Comparison of ENCODE assay signal across 1 cellular context in the genomic region with DNA sequence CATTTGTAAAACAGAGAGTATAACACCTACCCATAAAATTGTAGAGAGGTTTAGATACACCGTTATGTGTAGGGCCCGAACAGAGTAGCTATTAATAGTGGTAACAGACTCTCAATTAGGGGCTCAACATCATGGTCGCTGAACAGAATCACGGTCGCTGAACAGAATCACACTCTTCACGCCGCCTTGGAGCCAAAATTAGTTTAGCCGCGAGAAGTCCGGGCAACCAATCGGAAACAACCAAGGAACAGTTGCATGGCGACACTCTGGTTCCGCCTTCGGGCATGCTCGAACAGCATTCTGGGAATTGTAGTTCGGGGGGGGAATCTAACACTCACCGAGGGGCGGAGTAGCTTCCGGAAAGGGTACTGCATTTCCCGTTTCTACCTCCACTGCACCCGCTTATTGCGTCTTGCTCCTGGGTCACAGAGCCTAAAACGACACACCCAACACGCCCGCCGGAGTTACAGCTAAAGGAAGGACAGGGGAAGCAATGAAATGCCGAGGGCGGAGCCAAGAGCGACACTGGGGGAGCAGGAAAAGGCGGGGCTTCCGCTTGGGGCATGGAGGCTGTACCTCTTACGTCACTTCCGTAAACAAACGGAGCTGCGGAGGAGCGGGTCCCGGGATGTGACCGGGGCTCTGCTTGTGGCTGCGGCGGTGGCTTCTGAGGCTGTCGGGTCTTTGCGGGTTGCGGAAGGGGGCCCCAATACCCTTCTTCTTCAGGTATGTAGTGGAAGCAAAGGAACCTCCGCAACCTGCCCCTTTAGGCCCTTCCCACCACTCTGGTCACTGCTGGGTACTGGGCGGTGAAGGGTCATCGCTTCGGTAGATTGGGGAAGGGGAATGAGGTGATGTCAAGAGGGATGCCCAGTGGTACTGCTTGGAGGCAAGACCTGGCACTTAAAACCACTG.
TF ChIP-seq lines count a peak whose summit lies in the region.

A gene (plus strand): TSS at position 593 of the 915 bp plus-strand sequence. CDS start 2,352 bp downstream, outside the sequence.

TF ChIP-seq in K562, 482 proteins besides CTCF, POLR2A, EP300 and RAD21 (continued from another document and continues in another):
- TF ChIP-seq, protein P1, sequence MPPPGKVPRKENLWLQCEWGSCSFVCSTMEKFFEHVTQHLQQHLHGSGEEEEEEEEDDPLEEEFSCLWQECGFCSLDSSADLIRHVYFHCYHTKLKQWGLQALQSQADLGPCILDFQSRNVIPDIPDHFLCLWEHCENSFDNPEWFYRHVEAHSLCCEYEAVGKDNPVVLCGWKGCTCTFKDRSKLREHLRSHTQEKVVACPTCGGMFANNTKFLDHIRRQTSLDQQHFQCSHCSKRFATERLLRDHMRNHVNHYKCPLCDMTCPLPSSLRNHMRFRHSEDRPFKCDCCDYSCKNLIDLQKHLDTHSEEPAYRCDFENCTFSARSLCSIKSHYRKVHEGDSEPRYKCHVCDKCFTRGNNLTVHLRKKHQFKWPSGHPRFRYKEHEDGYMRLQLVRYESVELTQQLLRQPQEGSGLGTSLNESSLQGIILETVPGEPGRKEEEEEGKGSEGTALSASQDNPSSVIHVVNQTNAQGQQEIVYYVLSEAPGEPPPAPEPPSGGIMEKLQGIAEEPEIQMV (tag; conservative IDR thresholded peaks at IDR 0.05; ENCODE audit: low read depth) = no peak
- TF ChIP-seq, protein P2, sequence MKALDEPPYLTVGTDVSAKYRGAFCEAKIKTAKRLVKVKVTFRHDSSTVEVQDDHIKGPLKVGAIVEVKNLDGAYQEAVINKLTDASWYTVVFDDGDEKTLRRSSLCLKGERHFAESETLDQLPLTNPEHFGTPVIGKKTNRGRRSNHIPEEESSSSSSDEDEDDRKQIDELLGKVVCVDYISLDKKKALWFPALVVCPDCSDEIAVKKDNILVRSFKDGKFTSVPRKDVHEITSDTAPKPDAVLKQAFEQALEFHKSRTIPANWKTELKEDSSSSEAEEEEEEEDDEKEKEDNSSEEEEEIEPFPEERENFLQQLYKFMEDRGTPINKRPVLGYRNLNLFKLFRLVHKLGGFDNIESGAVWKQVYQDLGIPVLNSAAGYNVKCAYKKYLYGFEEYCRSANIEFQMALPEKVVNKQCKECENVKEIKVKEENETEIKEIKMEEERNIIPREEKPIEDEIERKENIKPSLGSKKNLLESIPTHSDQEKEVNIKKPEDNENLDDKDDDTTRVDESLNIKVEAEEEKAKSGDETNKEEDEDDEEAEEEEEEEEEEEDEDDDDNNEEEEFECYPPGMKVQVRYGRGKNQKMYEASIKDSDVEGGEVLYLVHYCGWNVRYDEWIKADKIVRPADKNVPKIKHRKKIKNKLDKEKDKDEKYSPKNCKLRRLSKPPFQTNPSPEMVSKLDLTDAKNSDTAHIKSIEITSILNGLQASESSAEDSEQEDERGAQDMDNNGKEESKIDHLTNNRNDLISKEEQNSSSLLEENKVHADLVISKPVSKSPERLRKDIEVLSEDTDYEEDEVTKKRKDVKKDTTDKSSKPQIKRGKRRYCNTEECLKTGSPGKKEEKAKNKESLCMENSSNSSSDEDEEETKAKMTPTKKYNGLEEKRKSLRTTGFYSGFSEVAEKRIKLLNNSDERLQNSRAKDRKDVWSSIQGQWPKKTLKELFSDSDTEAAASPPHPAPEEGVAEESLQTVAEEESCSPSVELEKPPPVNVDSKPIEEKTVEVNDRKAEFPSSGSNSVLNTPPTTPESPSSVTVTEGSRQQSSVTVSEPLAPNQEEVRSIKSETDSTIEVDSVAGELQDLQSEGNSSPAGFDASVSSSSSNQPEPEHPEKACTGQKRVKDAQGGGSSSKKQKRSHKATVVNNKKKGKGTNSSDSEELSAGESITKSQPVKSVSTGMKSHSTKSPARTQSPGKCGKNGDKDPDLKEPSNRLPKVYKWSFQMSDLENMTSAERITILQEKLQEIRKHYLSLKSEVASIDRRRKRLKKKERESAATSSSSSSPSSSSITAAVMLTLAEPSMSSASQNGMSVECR (CRISPR knock-in tag; IDR thresholded peaks at IDR 0.05) = peak; percentile 75
- TF ChIP-seq SP2 (IDR thresholded peaks at IDR 0.05; ENCODE audit: extremely low read depth, low read depth, low read length, poor library complexity, severe bottlenecking) (peak; percentile 58), NFE2L1 (tag; IDR thresholded peaks at IDR 0.05; ENCODE audit: borderline replicate concordance, low read depth) (no peak), ZSCAN32 (CRISPR knock-in tag; IDR thresholded peaks at IDR 0.05) (no peak), ZNF274 (IDR thresholded peaks at IDR 0.05; ENCODE audit: borderline replicate concordance, low read depth, low read length) (no peak), MAFK (IDR thresholded peaks at IDR 0.05; ENCODE audit: low read length) (0 out of 2 replicates have a peak, but pooled peaks have one; percentile 6), XRCC5 (IDR thresholded peaks at IDR 0.05; ENCODE audit: low read depth, low read length) (no peak), GTF2E2 (tag; IDR thresholded peaks at IDR 0.05) (peak; percentile 69; the same call in 1 of the 2 replicates), FOXJ2 (tag; IDR thresholded peaks at IDR 0.05) (peak; percentile 89), ZNF780A (CRISPR knock-in tag; IDR thresholded peaks at IDR 0.05) (no peak), ZNF217 (CRISPR knock-in tag; IDR thresholded peaks at IDR 0.05) (no peak), SAFB2 (IDR thresholded peaks at IDR 0.05; ENCODE audit: borderline replicate concordance, low read depth, low read length, severe bottlenecking) (no peak), BCL6 (CRISPR knock-in tag; IDR thresholded peaks at IDR 0.05) (no peak), EWSR1 (IDR thresholded peaks at IDR 0.05; ENCODE audit: borderline replicate concordance, low read depth, partially characterized antibody) (no peak), NFXL1 (CRISPR knock-in tag; IDR thresholded peaks at IDR 0.05) (no peak), ZNF3 (CRISPR knock-in tag; IDR thresholded peaks at IDR 0.05) (no peak), IFI16 (CRISPR knock-in tag; IDR thresholded peaks at IDR 0.05) (no peak), ZNF699 (CRISPR knock-in tag; IDR thresholded peaks at IDR 0.05; ENCODE audit: insufficient replicate concordance) (no peak), NCOR1 (IDR thresholded peaks at IDR 0.05) (no peak), ZFX (CRISPR knock-in tag; IDR thresholded peaks at IDR 0.05) (peak; percentile 60), ZNF12 (CRISPR knock-in tag; IDR thresholded peaks at IDR 0.05) (peak; percentile 58; the same call in 1 of the 2 replicates), ZC3H11A (IDR thresholded peaks at IDR 0.05; ENCODE audit: low read depth, low read length) (no peak), ZNF589 (CRISPR knock-in tag; IDR thresholded peaks at IDR 0.05; ENCODE audit: low read depth) (no peak), ARID2 (IDR thresholded peaks at IDR 0.05) (no peak), ZNF253 (CRISPR knock-in tag; conservative IDR thresholded peaks at IDR 0.05) (no peak)
- TF ChIP-seq, protein P3, sequence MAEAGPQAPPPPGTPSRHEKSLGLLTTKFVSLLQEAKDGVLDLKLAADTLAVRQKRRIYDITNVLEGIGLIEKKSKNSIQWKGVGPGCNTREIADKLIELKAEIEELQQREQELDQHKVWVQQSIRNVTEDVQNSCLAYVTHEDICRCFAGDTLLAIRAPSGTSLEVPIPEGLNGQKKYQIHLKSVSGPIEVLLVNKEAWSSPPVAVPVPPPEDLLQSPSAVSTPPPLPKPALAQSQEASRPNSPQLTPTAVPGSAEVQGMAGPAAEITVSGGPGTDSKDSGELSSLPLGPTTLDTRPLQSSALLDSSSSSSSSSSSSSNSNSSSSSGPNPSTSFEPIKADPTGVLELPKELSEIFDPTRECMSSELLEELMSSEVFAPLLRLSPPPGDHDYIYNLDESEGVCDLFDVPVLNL (CRISPR knock-in tag; IDR thresholded peaks at IDR 0.05; ENCODE audit: low read depth) = peak; percentile 14; the same call in 1 of the 2 replicates
- TF ChIP-seq, protein P4, sequence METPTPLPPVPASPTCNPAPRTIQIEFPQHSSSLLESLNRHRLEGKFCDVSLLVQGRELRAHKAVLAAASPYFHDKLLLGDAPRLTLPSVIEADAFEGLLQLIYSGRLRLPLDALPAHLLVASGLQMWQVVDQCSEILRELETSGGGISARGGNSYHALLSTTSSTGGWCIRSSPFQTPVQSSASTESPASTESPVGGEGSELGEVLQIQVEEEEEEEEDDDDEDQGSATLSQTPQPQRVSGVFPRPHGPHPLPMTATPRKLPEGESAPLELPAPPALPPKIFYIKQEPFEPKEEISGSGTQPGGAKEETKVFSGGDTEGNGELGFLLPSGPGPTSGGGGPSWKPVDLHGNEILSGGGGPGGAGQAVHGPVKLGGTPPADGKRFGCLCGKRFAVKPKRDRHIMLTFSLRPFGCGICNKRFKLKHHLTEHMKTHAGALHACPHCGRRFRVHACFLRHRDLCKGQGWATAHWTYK (CRISPR knock-in tag; IDR thresholded peaks at IDR 0.05) = peak; percentile 58; the same call in 1 of the 2 replicates
- TF ChIP-seq, protein P5, sequence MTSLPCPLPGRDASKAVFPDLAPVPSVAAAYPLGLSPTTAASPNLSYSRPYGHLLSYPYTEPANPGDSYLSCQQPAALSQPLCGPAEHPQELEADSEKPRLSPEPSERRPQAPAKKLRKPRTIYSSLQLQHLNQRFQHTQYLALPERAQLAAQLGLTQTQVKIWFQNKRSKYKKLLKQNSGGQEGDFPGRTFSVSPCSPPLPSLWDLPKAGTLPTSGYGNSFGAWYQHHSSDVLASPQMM (CRISPR knock-in tag; IDR thresholded peaks at IDR 0.05) = no peak
- TF ChIP-seq, protein P6, sequence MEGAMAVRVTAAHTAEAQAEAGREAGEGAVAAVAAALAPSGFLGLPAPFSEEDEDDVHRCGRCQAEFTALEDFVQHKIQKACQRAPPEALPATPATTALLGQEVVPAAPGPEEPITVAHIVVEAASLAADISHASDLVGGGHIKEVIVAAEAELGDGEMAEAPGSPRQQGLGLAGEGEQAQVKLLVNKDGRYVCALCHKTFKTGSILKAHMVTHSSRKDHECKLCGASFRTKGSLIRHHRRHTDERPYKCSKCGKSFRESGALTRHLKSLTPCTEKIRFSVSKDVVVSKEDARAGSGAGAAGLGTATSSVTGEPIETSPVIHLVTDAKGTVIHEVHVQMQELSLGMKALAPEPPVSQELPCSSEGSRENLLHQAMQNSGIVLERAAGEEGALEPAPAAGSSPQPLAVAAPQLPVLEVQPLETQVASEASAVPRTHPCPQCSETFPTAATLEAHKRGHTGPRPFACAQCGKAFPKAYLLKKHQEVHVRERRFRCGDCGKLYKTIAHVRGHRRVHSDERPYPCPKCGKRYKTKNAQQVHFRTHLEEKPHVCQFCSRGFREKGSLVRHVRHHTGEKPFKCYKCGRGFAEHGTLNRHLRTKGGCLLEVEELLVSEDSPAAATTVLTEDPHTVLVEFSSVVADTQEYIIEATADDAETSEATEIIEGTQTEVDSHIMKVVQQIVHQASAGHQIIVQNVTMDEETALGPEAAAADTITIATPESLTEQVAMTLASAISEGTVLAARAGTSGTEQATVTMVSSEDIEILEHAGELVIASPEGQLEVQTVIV (CRISPR knock-in tag; IDR thresholded peaks at IDR 0.05; ENCODE audit: borderline replicate concordance) = no peak
- TF ChIP-seq, protein P7, sequence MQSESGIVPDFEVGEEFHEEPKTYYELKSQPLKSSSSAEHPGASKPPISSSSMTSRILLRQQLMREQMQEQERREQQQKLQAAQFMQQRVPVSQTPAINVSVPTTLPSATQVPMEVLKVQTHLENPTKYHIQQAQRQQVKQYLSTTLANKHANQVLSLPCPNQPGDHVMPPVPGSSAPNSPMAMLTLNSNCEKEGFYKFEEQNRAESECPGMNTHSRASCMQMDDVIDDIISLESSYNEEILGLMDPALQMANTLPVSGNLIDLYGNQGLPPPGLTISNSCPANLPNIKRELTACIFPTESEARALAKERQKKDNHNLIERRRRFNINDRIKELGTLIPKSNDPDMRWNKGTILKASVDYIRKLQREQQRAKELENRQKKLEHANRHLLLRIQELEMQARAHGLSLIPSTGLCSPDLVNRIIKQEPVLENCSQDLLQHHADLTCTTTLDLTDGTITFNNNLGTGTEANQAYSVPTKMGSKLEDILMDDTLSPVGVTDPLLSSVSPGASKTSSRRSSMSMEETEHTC (IDR thresholded peaks at IDR 0.05) = no peak
- TF ChIP-seq, protein P8, sequence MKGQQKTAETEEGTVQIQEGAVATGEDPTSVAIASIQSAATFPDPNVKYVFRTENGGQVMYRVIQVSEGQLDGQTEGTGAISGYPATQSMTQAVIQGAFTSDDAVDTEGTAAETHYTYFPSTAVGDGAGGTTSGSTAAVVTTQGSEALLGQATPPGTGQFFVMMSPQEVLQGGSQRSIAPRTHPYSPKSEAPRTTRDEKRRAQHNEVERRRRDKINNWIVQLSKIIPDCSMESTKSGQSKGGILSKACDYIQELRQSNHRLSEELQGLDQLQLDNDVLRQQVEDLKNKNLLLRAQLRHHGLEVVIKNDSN (CRISPR knock-in tag; IDR thresholded peaks at IDR 0.05) = no peak
- TF ChIP-seq, protein P9, sequence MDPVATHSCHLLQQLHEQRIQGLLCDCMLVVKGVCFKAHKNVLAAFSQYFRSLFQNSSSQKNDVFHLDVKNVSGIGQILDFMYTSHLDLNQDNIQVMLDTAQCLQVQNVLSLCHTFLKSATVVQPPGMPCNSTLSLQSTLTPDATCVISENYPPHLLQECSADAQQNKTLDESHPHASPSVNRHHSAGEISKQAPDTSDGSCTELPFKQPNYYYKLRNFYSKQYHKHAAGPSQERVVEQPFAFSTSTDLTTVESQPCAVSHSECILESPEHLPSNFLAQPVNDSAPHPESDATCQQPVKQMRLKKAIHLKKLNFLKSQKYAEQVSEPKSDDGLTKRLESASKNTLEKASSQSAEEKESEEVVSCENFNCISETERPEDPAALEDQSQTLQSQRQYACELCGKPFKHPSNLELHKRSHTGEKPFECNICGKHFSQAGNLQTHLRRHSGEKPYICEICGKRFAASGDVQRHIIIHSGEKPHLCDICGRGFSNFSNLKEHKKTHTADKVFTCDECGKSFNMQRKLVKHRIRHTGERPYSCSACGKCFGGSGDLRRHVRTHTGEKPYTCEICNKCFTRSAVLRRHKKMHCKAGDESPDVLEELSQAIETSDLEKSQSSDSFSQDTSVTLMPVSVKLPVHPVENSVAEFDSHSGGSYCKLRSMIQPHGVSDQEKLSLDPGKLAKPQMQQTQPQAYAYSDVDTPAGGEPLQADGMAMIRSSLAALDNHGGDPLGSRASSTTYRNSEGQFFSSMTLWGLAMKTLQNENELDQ (CRISPR knock-in tag; IDR thresholded peaks at IDR 0.05; ENCODE audit: borderline replicate concordance) = no peak
- TF ChIP-seq, protein P10, sequence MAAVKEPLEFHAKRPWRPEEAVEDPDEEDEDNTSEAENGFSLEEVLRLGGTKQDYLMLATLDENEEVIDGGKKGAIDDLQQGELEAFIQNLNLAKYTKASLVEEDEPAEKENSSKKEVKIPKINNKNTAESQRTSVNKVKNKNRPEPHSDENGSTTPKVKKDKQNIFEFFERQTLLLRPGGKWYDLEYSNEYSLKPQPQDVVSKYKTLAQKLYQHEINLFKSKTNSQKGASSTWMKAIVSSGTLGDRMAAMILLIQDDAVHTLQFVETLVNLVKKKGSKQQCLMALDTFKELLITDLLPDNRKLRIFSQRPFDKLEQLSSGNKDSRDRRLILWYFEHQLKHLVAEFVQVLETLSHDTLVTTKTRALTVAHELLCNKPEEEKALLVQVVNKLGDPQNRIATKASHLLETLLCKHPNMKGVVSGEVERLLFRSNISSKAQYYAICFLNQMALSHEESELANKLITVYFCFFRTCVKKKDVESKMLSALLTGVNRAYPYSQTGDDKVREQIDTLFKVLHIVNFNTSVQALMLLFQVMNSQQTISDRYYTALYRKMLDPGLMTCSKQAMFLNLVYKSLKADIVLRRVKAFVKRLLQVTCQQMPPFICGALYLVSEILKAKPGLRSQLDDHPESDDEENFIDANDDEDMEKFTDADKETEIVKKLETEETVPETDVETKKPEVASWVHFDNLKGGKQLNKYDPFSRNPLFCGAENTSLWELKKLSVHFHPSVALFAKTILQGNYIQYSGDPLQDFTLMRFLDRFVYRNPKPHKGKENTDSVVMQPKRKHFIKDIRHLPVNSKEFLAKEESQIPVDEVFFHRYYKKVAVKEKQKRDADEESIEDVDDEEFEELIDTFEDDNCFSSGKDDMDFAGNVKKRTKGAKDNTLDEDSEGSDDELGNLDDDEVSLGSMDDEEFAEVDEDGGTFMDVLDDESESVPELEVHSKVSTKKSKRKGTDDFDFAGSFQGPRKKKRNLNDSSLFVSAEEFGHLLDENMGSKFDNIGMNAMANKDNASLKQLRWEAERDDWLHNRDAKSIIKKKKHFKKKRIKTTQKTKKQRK (IDR thresholded peaks at IDR 0.05; ENCODE audit: borderline replicate concordance, low read depth, low read length) = no peak
